In the genomic region with DNA sequence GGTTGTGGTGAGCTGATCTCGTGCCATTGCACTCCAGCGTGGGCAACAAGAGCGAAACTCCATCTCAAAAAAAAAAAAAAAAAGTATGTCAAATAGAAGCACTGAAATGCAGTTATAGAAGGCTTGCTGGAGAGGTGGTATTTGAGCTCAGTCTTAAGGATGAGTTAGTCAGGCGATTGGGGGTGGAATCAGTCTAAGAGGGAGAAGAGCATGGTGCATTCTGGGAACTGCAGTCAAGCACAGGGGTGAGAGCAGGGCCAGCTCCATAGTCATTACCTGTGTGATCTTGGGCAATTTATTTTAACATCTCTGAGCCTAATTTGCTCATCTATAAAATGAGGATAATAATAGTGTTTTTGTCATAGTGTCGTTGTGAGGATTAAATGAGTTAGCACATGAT, we compare ENCODE assay signal across 14 cellular contexts. TPM values are rescaled to one million over a fixed set of nuclear protein-coding genes. Genes with fewer than 3 reads are reported as not detected.
DNase-seq lines count a peak whose midpoint lies in the region; ATAC-seq and TF ChIP-seq lines count a peak whose summit lies in the region.
"Had no signal": no experiment of that assay in that cellular context is flagged by ENCODE, and none has a peak within 500 bp of the region (broad histone marks: within the 10 kb centered on the region; RNA-seq: fewer than 3 reads in every experiment).

No MANE protein-coding gene starts in this region.

- peaks cover 14% of the 10 kb centered on the region for H3K27me3 Mint-ChIP-seq in T-helper 17 cell
- H3K27me3 Mint-ChIP-seq in glutamatergic neuron (ENCODE audit: unreplicated experiment): peaks cover 5% of the 10 kb centered on the region
- no peaks in the 10 kb centered on the region for H3K27me3 Mint-ChIP-seq in progenitor cell of endocrine pancreas

- H3K27ac Mint-ChIP-seq in T-helper 17 cell: peak overlapping the region; percentile 77
- peak overlapping the region; percentile 18 for H3K27ac Mint-ChIP-seq in glutamatergic neuron (ENCODE audit: unreplicated experiment)
- H3K27ac Mint-ChIP-seq in progenitor cell of endocrine pancreas: no peak overlapping the region
- H3K27ac Mint-ChIP-seq: CD4-positive, alpha-beta T cell; HFFc6 had no signal

- ATAC-seq in T-helper 17 cell: no peak

- peaks cover 3% of the 10 kb centered on the region for H3K4me1 ChIP-seq in osteoblast (ENCODE audit: insufficient read depth, low read length)

- no peak overlapping the region for H3K4me3 ChIP-seq in osteoblast (ENCODE audit: insufficient read depth, low read length)
- H3K4me3 ChIP-seq: GM12878, SK-N-MC had no signal

- peak; percentile 49 for DNase-seq in NCI-H82 (lab: John Stamatoyannopoulos, UW)
- no peak for DNase-seq in NCI-H82 treated with DMSO at 0.1 percent for 48 hours (lab: John Stamatoyannopoulos, UW; ENCODE audit: unreplicated experiment)
- no peak for DNase-seq in T-helper 17 cell
- DNase-seq in glutamatergic neuron: no peak
- peak; percentile 54 for DNase-seq in osteoblast (ENCODE audit: insufficient read length, low spot score, missing footprints)
- no peak for DNase-seq in NCI-H226
- no peak for DNase-seq in NCI-H446 treated with DMSO at 0.1 percent for 48 hours (lab: John Stamatoyannopoulos, UW)
- no peak for DNase-seq in progenitor cell of endocrine pancreas (ENCODE audit: low spot score, unreplicated experiment)
- DNase-seq: Calu3; CD4-positive, alpha-beta T cell; HFFc6; KBM-7 had no signal

- H3K4me1 Mint-ChIP-seq in T-helper 17 cell (peaks cover 10% of the 10 kb centered on the region), glutamatergic neuron (ENCODE audit: low read depth, unreplicated experiment) (peaks cover 26% of the 10 kb centered on the region), progenitor cell of endocrine pancreas (ENCODE audit: low read depth) (peaks cover 2% of the 10 kb centered on the region)

- no peak overlapping the region for H3K4me3 Mint-ChIP-seq in T-helper 17 cell
- H3K4me3 Mint-ChIP-seq in glutamatergic neuron (ENCODE audit: unreplicated experiment): no peak overlapping the region
- no peak overlapping the region for H3K4me3 Mint-ChIP-seq in progenitor cell of endocrine pancreas (ENCODE audit: low read depth)
- H3K4me3 Mint-ChIP-seq: CD4-positive, alpha-beta T cell; HFFc6 had no signal

- H4K20me1 ChIP-seq in osteoblast (ENCODE audit: insufficient read depth, low read length): peaks cover 17% of the 10 kb centered on the region

- H3K36me3 Mint-ChIP-seq in T-helper 17 cell (ENCODE audit: low read depth): no peaks in the 10 kb centered on the region
- H3K36me3 Mint-ChIP-seq in glutamatergic neuron (ENCODE audit: unreplicated experiment): peaks cover 21% of the 10 kb centered on the region
- peaks cover 14% of the 10 kb centered on the region for H3K36me3 Mint-ChIP-seq in progenitor cell of endocrine pancreas (ENCODE audit: insufficient read depth)

- peaks cover 22% of the 10 kb centered on the region for H3K79me2 ChIP-seq in osteoblast (ENCODE audit: insufficient read depth, low read length)

- H3K9me3 Mint-ChIP-seq in glutamatergic neuron (ENCODE audit: unreplicated experiment): peaks cover 13% of the 10 kb centered on the region
- no peaks in the 10 kb centered on the region for H3K9me3 Mint-ChIP-seq in progenitor cell of endocrine pancreas (ENCODE audit: low read depth)
- H3K9me3 Mint-ChIP-seq: CD4-positive, alpha-beta T cell; HFFc6 had no signal

- no peak overlapping the region for H3K4me2 ChIP-seq in osteoblast (ENCODE audit: insufficient read depth, low read length)

- peaks cover 75% of the 10 kb centered on the region for H3K36me3 ChIP-seq in osteoblast (ENCODE audit: insufficient read depth, low read length)

- no peak for TF ChIP-seq CTCF in glutamatergic neuron (IDR thresholded peaks at IDR 0.05; ENCODE audit: partially characterized antibody, unreplicated experiment)
- TF ChIP-seq CTCF in osteoblast (IDR thresholded peaks at IDR 0.05; ENCODE audit: extremely low read depth, low read depth, low read length): no peak
- no peak for TF ChIP-seq CTCF in progenitor cell of endocrine pancreas (IDR thresholded peaks at IDR 0.05; ENCODE audit: unreplicated experiment)

- H3K27ac ChIP-seq in osteoblast (ENCODE audit: low read depth, low read length): no peak overlapping the region
- H3K27ac ChIP-seq: SK-N-MC had no signal

- no peaks in the 10 kb centered on the region for H3K27me3 ChIP-seq in osteoblast (ENCODE audit: insufficient read depth, low read length)

- H3K9me3 ChIP-seq in T-helper 17 cell (ENCODE audit: control insufficient read depth, low read length, poor library complexity, severe bottlenecking) (no peaks in the 10 kb centered on the region), osteoblast (ENCODE audit: low read depth, low read length) (no peaks in the 10 kb centered on the region)

- H2AFZ ChIP-seq in osteoblast (ENCODE audit: low read length): no peak overlapping the region

RNA-seq across cellular contexts. Expression of gene GNB3, which starts 5.9 kb away (rescaled TPM):
- total RNA-seq in T-helper 17 cell (under 1 TPM; 0.26 to 0.45 TPM), glutamatergic neuron (ENCODE audit: unreplicated experiment) (45.7 TPM), osteoblast (1.4 and 2.7 TPM in 2 replicates), progenitor cell of endocrine pancreas (5.6 and 7.0 TPM in 2 replicates)
- total RNA-seq: Calu3 had no signal

RNA-seq across cellular contexts. Expression of gene P3H3, which starts 6.7 kb away (rescaled TPM):
- total RNA-seq in T-helper 17 cell: 1 to 10 TPM in 1 of 2 donors, under 1 TPM in 1; 0.97 to 1.3 TPM
- total RNA-seq in glutamatergic neuron (ENCODE audit: unreplicated experiment): 58.4 TPM
- total RNA-seq in osteoblast: 108 and 130 TPM in 2 replicates
- total RNA-seq in progenitor cell of endocrine pancreas: 30.6 TPM in 2 replicates

RNA-seq across cellular contexts. Expression of gene GPR162, which starts 13.3 kb away (rescaled TPM):
- under 1 TPM in 1 of 2 donors, not detected in 1; 0.63 TPM for total RNA-seq in T-helper 17 cell
- total RNA-seq in glutamatergic neuron (ENCODE audit: unreplicated experiment): 145 TPM
- total RNA-seq in osteoblast: 1.4 and 5.0 TPM in 2 replicates
- 5.5 and 6.3 TPM in 2 replicates for total RNA-seq in progenitor cell of endocrine pancreas
- total RNA-seq: Calu3; CD4-positive, alpha-beta T cell; GM12878 had no signal

RNA-seq across cellular contexts. Expression of gene CDCA3, which starts 16.2 kb away (rescaled TPM):
- total RNA-seq in T-helper 17 cell (under 1 TPM; 0.65 to 0.87 TPM), glutamatergic neuron (ENCODE audit: unreplicated experiment) (5.2 TPM), osteoblast (4.0 and 5.0 TPM in 2 replicates), progenitor cell of endocrine pancreas (36.1 and 40.6 TPM in 2 replicates)

RNA-seq across cellular contexts. Expression of gene USP5, which starts 17.1 kb away (rescaled TPM):
- total RNA-seq in T-helper 17 cell (10 to 100 TPM; 65.7 to 76.1 TPM), glutamatergic neuron (ENCODE audit: unreplicated experiment) (141 TPM), osteoblast (65.7 and 77.1 TPM in 2 replicates), progenitor cell of endocrine pancreas (183 and 185 TPM in 2 replicates)

Comparison
In these comparisons a context has a peak if more than half of its experiments do, and no peak if none do; other contexts are left out.
1. DNase-seq: peak in NCI-H82 (single experiment) and osteoblast (single experiment); none in NCI-H82 treated with DMSO at 0.1 percent for 48 hours (single experiment), T-helper 17 cell (0 of 3), glutamatergic neuron (single experiment), NCI-H226 (single experiment), NCI-H446 treated with DMSO at 0.1 percent for 48 hours (single experiment) and progenitor cell of endocrine pancreas (single experiment).
2. RNA of gene P3H3, which starts 6.7 kb away (total RNA-seq): 108 to 130 TPM in osteoblast, 58.4 TPM in glutamatergic neuron (single experiment) and 30.6 TPM in progenitor cell of endocrine pancreas; 0.97 to 1.3 TPM in T-helper 17 cell; every median in the first group is over 10 times any median in the second.
3. RNA of gene GPR162, which starts 13.3 kb away (total RNA-seq): 145 TPM in glutamatergic neuron (single experiment); 5.5 to 6.3 TPM in progenitor cell of endocrine pancreas, 1.4 to 5.0 TPM in osteoblast and 0.63 TPM in T-helper 17 cell; every median in the first group is over 10 times any median in the second.